1 cellular context compared by ENCODE assay signal in genomic region chr13:79803939-79804487, GRCh38.
TF ChIP-seq lines count a peak whose summit lies in the region.

No MANE protein-coding gene starts in this region.

TF ChIP-seq in IMR-90, 13 proteins besides CTCF, POLR2A, EP300 and RAD21 (continued from another document):
- TF ChIP-seq SMC3 (IDR thresholded peaks at IDR 0.05; ENCODE audit: low read depth, low read length) (no peak), USF2 (IDR thresholded peaks at IDR 0.05; ENCODE audit: low read depth, low read length) (no peak), MAZ (IDR thresholded peaks at IDR 0.05; ENCODE audit: borderline replicate concordance, low read depth, low read length) (no peak), NFE2L2 (IDR thresholded peaks at IDR 0.05; ENCODE audit: low read depth, low read length) (no peak), MAFK (IDR thresholded peaks at IDR 0.05; ENCODE audit: low read depth, low read length) (no peak), RCOR1 (IDR thresholded peaks at IDR 0.05; ENCODE audit: insufficient replicate concordance, low read length) (no peak), BHLHE40 (IDR thresholded peaks at IDR 0.05; ENCODE audit: low read depth, low read length) (no peak), CEBPB (IDR thresholded peaks at IDR 0.05; ENCODE audit: low read depth, low read length) (no peak), CHD1 (IDR thresholded peaks at IDR 0.05; ENCODE audit: low read depth, low read length) (no peak), MXI1 (IDR thresholded peaks at IDR 0.05; ENCODE audit: borderline replicate concordance, low read depth, low read length) (no peak)
